1 cellular context compared by ENCODE assay signal in genomic region chr13:109694972-109695371, GRCh38.
TF ChIP-seq lines count a peak whose summit lies in the region.

No MANE protein-coding gene starts in this region.

TF ChIP-seq in K562, 482 proteins besides CTCF, POLR2A, EP300 and RAD21 (continued from another document):
- TF ChIP-seq, protein P1, sequence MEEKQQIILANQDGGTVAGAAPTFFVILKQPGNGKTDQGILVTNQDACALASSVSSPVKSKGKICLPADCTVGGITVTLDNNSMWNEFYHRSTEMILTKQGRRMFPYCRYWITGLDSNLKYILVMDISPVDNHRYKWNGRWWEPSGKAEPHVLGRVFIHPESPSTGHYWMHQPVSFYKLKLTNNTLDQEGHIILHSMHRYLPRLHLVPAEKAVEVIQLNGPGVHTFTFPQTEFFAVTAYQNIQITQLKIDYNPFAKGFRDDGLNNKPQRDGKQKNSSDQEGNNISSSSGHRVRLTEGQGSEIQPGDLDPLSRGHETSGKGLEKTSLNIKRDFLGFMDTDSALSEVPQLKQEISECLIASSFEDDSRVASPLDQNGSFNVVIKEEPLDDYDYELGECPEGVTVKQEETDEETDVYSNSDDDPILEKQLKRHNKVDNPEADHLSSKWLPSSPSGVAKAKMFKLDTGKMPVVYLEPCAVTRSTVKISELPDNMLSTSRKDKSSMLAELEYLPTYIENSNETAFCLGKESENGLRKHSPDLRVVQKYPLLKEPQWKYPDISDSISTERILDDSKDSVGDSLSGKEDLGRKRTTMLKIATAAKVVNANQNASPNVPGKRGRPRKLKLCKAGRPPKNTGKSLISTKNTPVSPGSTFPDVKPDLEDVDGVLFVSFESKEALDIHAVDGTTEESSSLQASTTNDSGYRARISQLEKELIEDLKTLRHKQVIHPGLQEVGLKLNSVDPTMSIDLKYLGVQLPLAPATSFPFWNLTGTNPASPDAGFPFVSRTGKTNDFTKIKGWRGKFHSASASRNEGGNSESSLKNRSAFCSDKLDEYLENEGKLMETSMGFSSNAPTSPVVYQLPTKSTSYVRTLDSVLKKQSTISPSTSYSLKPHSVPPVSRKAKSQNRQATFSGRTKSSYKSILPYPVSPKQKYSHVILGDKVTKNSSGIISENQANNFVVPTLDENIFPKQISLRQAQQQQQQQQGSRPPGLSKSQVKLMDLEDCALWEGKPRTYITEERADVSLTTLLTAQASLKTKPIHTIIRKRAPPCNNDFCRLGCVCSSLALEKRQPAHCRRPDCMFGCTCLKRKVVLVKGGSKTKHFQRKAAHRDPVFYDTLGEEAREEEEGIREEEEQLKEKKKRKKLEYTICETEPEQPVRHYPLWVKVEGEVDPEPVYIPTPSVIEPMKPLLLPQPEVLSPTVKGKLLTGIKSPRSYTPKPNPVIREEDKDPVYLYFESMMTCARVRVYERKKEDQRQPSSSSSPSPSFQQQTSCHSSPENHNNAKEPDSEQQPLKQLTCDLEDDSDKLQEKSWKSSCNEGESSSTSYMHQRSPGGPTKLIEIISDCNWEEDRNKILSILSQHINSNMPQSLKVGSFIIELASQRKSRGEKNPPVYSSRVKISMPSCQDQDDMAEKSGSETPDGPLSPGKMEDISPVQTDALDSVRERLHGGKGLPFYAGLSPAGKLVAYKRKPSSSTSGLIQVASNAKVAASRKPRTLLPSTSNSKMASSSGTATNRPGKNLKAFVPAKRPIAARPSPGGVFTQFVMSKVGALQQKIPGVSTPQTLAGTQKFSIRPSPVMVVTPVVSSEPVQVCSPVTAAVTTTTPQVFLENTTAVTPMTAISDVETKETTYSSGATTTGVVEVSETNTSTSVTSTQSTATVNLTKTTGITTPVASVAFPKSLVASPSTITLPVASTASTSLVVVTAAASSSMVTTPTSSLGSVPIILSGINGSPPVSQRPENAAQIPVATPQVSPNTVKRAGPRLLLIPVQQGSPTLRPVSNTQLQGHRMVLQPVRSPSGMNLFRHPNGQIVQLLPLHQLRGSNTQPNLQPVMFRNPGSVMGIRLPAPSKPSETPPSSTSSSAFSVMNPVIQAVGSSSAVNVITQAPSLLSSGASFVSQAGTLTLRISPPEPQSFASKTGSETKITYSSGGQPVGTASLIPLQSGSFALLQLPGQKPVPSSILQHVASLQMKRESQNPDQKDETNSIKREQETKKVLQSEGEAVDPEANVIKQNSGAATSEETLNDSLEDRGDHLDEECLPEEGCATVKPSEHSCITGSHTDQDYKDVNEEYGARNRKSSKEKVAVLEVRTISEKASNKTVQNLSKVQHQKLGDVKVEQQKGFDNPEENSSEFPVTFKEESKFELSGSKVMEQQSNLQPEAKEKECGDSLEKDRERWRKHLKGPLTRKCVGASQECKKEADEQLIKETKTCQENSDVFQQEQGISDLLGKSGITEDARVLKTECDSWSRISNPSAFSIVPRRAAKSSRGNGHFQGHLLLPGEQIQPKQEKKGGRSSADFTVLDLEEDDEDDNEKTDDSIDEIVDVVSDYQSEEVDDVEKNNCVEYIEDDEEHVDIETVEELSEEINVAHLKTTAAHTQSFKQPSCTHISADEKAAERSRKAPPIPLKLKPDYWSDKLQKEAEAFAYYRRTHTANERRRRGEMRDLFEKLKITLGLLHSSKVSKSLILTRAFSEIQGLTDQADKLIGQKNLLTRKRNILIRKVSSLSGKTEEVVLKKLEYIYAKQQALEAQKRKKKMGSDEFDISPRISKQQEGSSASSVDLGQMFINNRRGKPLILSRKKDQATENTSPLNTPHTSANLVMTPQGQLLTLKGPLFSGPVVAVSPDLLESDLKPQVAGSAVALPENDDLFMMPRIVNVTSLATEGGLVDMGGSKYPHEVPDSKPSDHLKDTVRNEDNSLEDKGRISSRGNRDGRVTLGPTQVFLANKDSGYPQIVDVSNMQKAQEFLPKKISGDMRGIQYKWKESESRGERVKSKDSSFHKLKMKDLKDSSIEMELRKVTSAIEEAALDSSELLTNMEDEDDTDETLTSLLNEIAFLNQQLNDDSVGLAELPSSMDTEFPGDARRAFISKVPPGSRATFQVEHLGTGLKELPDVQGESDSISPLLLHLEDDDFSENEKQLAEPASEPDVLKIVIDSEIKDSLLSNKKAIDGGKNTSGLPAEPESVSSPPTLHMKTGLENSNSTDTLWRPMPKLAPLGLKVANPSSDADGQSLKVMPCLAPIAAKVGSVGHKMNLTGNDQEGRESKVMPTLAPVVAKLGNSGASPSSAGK (IDR thresholded peaks at IDR 0.05), result no peak
- TF ChIP-seq CREBBP (IDR thresholded peaks at IDR 0.05; ENCODE audit: low read depth, low read length), result no peak
- TF ChIP-seq STAT5B (CRISPR knock-in tag; IDR thresholded peaks at IDR 0.05), result no peak
- peak; percentile 67 for TF ChIP-seq MAFG (tag; conservative IDR thresholded peaks at IDR 0.05)
- no peak for TF ChIP-seq CEBPB (tag; IDR thresholded peaks at IDR 0.05)
- TF ChIP-seq CXXC5 (CRISPR knock-in tag; IDR thresholded peaks at IDR 0.05), result no peak
- no peak for TF ChIP-seq DNMT1 (IDR thresholded peaks at IDR 0.05)
- TF ChIP-seq JUND (IDR thresholded peaks at IDR 0.05; ENCODE audit: borderline replicate concordance, low read depth, low read length), result peak; percentile 44; the same call in 1 of the 2 replicates
- 0 out of 3 replicates have a peak, but pooled peaks have one; percentile 31 for TF ChIP-seq JUND (tag; IDR thresholded peaks at IDR 0.05; ENCODE audit: borderline replicate concordance, low read depth, low read length)
- no peak for TF ChIP-seq ZBTB40 (IDR thresholded peaks at IDR 0.05)
- TF ChIP-seq ZBTB40 (CRISPR knock-in tag; IDR thresholded peaks at IDR 0.05), result no peak
- no peak for TF ChIP-seq HDGF (IDR thresholded peaks at IDR 0.05)
- TF ChIP-seq PRMT5 (CRISPR knock-in tag; IDR thresholded peaks at IDR 0.05), result no peak
- no peak for TF ChIP-seq XRCC3 (IDR thresholded peaks at IDR 0.05)
